In the genomic region with DNA sequence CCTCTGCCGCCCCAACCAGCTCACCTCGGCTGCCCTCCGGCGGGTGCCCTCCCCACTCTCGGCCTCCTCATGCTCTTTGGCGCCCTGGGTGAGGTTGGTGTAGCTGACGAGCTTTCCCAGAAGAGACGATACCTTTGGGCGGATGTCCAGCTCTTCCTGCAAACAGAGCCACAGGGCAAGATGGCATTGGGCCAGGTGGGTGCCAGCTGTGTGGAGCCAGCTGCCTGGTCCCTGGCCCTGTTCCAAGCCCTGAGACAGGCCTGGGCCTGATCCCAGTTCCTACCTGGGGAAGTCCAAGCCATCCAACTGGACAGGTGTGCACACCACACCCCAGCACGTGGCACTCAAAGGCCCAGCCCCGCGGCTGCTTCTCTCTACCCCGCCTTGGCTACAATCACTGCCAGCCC, we compare ENCODE assay signal across 12 cellular contexts. TPM values are rescaled to one million over a fixed set of nuclear protein-coding genes. Genes with fewer than 3 reads are reported as not detected.
DNase-seq lines count a peak whose midpoint lies in the region; ATAC-seq, FAIRE-seq and TF ChIP-seq lines count a peak whose summit lies in the region.
"Had no signal": no experiment of that assay in that cellular context is flagged by ENCODE, and none has a peak within 500 bp of the region (broad histone marks: within the 10 kb centered on the region; RNA-seq: fewer than 3 reads in every experiment).

No MANE protein-coding gene starts in this region.

- dilution Hi-C loops in IMR-90 (cut with HindIII; ENCODE audit: low sequenced_read_pairs, unreplicated experiment): no loop called here

- TF ChIP-seq CTCF in IMR-90 (conservative IDR thresholded peaks at IDR 0.05; ENCODE audit: low read depth, low read length) (no peak), esophagus squamous epithelium (IDR thresholded peaks at IDR 0.05) (no peak), gastrocnemius medialis (IDR thresholded peaks at IDR 0.05 in 4 of 5, conservative IDR thresholded peaks at IDR 0.05 in 1 of 5) (no peak)

- no peak overlapping the region for H4K91ac ChIP-seq in IMR-90 (ENCODE audit: insufficient read depth, low read depth, low read length)

- H3K4me2 ChIP-seq in IMR-90 (ENCODE audit: low read depth, low read length): no peak overlapping the region

- CTCF ChIA-PET in IMR-90 (lab: Yijun Ruan, JAX): no interaction called here

- no peak overlapping the region for H2BK120ac ChIP-seq in IMR-90 (ENCODE audit: low read depth, low read length)

- H3K27ac ChIP-seq in IMR-90 (ENCODE audit: insufficient read depth, low read length): no peak overlapping the region
- peak overlapping the region; percentile 21 to 72 (median 46) for H3K27ac ChIP-seq in esophagus squamous epithelium
- peak overlapping the region; percentile 87 to 95 (median 89) for H3K27ac ChIP-seq in gastrocnemius medialis
- H3K27ac ChIP-seq: C4-2B, cardiac muscle cell had no signal

- H2BK15ac ChIP-seq in IMR-90 (ENCODE audit: low read depth, low read length): no peak overlapping the region

- H2AFZ ChIP-seq in IMR-90 (replicated peaks; ENCODE audit: low read length, poor library complexity): no peak overlapping the region

- POLR2A ChIA-PET in IMR-90 (lab: Charles Lee; ENCODE audit: unreplicated experiment): no interaction called here

- H3K4ac ChIP-seq in IMR-90 (ENCODE audit: low read depth, low read length): no peak overlapping the region; the same call in 1 of the 2 replicates

- ATAC-seq in IMR-90 (ENCODE audit: low read depth) (no peak), gastrocnemius medialis (no peak), GM18870 (IDR thresholded peaks at IDR 0.05; ENCODE audit: unreplicated experiment) (no peak), HG03135 (IDR thresholded peaks at IDR 0.05; ENCODE audit: unreplicated experiment) (no peak)

- no TSS peak for BruUV-seq in IMR-90 (replicated peaks; lab: Mats Ljungman, UMichigan)

- no peak overlapping the region for H3K9ac ChIP-seq in IMR-90 (ENCODE audit: low read depth, low read length)

- H4K5ac ChIP-seq in IMR-90 (ENCODE audit: low read depth, low read length): no peak overlapping the region

- no peak overlapping the region for H3K4me3 ChIP-seq in IMR-90 (ENCODE audit: insufficient read depth, low read depth, low read length)
- no peak overlapping the region for H3K4me3 ChIP-seq in esophagus squamous epithelium
- H3K4me3 ChIP-seq in gastrocnemius medialis: no peak overlapping the region
- H3K4me3 ChIP-seq: cardiac muscle cell had no signal

- no peak overlapping the region for H3K18ac ChIP-seq in IMR-90 (ENCODE audit: low read depth, low read length)

- no peak overlapping the region for H3K56ac ChIP-seq in IMR-90 (ENCODE audit: extremely low read depth, insufficient read depth, low read length)

- peaks cover 86% of the 10 kb centered on the region for H4K20me1 ChIP-seq in IMR-90 (ENCODE audit: insufficient read depth, low read length)

- peaks cover 61% of the 10 kb centered on the region for H3K9me1 ChIP-seq in IMR-90 (ENCODE audit: insufficient read depth, low read length)

- H2AK5ac ChIP-seq in IMR-90 (ENCODE audit: low read depth, low read length): no peak overlapping the region

- intact Hi-C loops in IMR-90 (cut with micrococcal nuclease) (loop anchor here (10.0 kb wide), 1 partner anchor 263 kb away; no protein-coding TSS in a partner anchor), esophagus squamous epithelium (cut with DNase I) (no loop called here), gastrocnemius medialis (cut with DNase I; ENCODE audit: low total_unique reads) (no loop called here)

- H3K79me1 ChIP-seq in IMR-90 (ENCODE audit: low read depth in 1 of 2, low read length in 2 of 2): peaks cover 53 to 93% of the 10 kb centered on the region in 2 experiments

- H2AK9ac ChIP-seq in IMR-90 (replicated peaks; ENCODE audit: low read depth, low read length, poor library complexity): no peak overlapping the region

- no peak overlapping the region for H3K23ac ChIP-seq in IMR-90 (ENCODE audit: low read depth, low read length)

- H2BK20ac ChIP-seq in IMR-90 (ENCODE audit: low read depth, low read length): no peak overlapping the region

- H3K14ac ChIP-seq in IMR-90 (replicated peaks; ENCODE audit: low read depth, low read length): no peak overlapping the region

- DNase-seq in IMR-90 (no peak), NCI-H345 (lab: John Stamatoyannopoulos, UW) (peak; percentile 94), esophagus squamous epithelium (lab: John Stamatoyannopoulos, UW) (no peak), gastrocnemius medialis (peak in 1 of 2 donors; percentile 56), GM12891 (ENCODE audit: insufficient read length, low spot score) (no peak)
- DNase-seq in activated CD8-positive, alpha-beta memory T cell treated with anti-CD3 and anti-CD28 coated beads, Interleukin-2, amount 50 U/mL, for 48 hours: no peak
- DNase-seq: foreskin melanocyte; stimulated activated naive CD4-positive, alpha-beta T cell had no signal

- in situ Hi-C loops in IMR-90 (cut with MboI; ENCODE audit: low sequenced_read_pairs) (no loop called here), gastrocnemius medialis (cut with MboI; ENCODE audit: low sequenced_read_pairs in 4 of 4) (no loop called here)

- H3K36me3 ChIP-seq in IMR-90 (ENCODE audit: control insufficient read depth, insufficient read depth, low read length): peaks cover 73% of the 10 kb centered on the region
- H3K36me3 ChIP-seq in esophagus squamous epithelium: peaks cover 6 to 68% (median 9%) of the 10 kb centered on the region in 3 donors
- no peaks in the 10 kb centered on the region for H3K36me3 ChIP-seq in gastrocnemius medialis

- TF ChIP-seq RAD21 in IMR-90 (IDR thresholded peaks at IDR 0.05; ENCODE audit: low read length): no peak

- H4K8ac ChIP-seq in IMR-90 (ENCODE audit: low read depth in 2 of 2, low read length in 2 of 2): no peak overlapping the region

- H3K4me1 ChIP-seq in IMR-90 (ENCODE audit: control insufficient read depth, insufficient read depth, low read length) (peaks cover 47% of the 10 kb centered on the region), esophagus squamous epithelium (peaks cover 18 to 84% (median 59%) of the 10 kb centered on the region in 3 donors), gastrocnemius medialis (peaks cover 83 to 84% of the 10 kb centered on the region in 2 donors)

- no peak for TF ChIP-seq POLR2A in IMR-90 (IDR thresholded peaks at IDR 0.05; ENCODE audit: low read depth, low read length)
- TF ChIP-seq POLR2A in esophagus squamous epithelium (IDR thresholded peaks at IDR 0.05): no peak
- no peak for TF ChIP-seq POLR2A in gastrocnemius medialis (IDR thresholded peaks at IDR 0.05)
- TF ChIP-seq POLR2A in GM12891 (IDR thresholded peaks at IDR 0.05; ENCODE audit: low read depth, low read length): no peak

- no CpG with 5 or more reads among the region's 13 CpGs for WGBS in IMR-90 (ENCODE audit: extremely low coverage in 2 of 2, insufficient read length in 1 of 2), 2 experiments
- WGBS in esophagus squamous epithelium, 2 donors: 32 to 44% methylated on average over 5 to 10 of the region's 13 CpGs

- H3K9me3 ChIP-seq in IMR-90 (ENCODE audit: control insufficient read depth, insufficient read depth, low read length): no peaks in the 10 kb centered on the region
- no peaks in the 10 kb centered on the region for H3K9me3 ChIP-seq in esophagus squamous epithelium
- no peaks in the 10 kb centered on the region for H3K9me3 ChIP-seq in gastrocnemius medialis

- H3K27me3 ChIP-seq in IMR-90 (ENCODE audit: control insufficient read depth, insufficient read depth, low read length) (no peaks in the 10 kb centered on the region), esophagus squamous epithelium (no peaks in the 10 kb centered on the region), gastrocnemius medialis (no peaks in the 10 kb centered on the region)
- H3K27me3 ChIP-seq: cardiac muscle cell had no signal

- peak overlapping the region; percentile 4 for H2BK5ac ChIP-seq in IMR-90 (ENCODE audit: low read depth, low read length, poor library complexity, severe bottlenecking)

- FAIRE-seq in GM12891 (lab: Jason Lieb, UNC): no peak

TF ChIP-seq in GM12891, 5 proteins besides CTCF, POLR2A, EP300 and RAD21 (continues in another document):
- TF ChIP-seq SPI1 (IDR thresholded peaks at IDR 0.05; ENCODE audit: low read depth, low read length): no peak

RNA-seq across cellular contexts. Expression of gene SLC12A4, which starts 6.9 kb away (rescaled TPM):
- total RNA-seq in IMR-90 (2012; rRNA removed) (36.4 and 36.6 TPM in 2 replicates), esophagus squamous epithelium (10 to 100 TPM in 2 of 4 donors, 1 to 10 TPM in 2; 7.4 to 29.8 (median 18.2) TPM), gastrocnemius medialis (10 to 100 TPM; 10.4 to 30.8 (median 15.8) TPM)
- polyA plus RNA-seq in IMR-90 (2012; rRNA removed): 114 and 132 TPM in 2 replicates
- 47.5 and 51.1 TPM in 2 replicates for polyA plus RNA-seq in IMR-90 (2012; cell fraction: cytosol; rRNA removed)
- 281 and 488 TPM in 2 replicates for polyA plus RNA-seq in IMR-90 (2012; cell fraction: nucleus; rRNA removed; ENCODE audit: low replicate concordance)
- 18.0 TPM for polyA plus RNA-seq in GM12891 (2012; ENCODE audit: low read depth, missing spikeins)

RNA-seq across cellular contexts. Expression of gene LCAT, which starts 17.6 kb away (rescaled TPM):
- 1.4 and 1.7 TPM in 2 replicates for total RNA-seq in IMR-90 (2012; rRNA removed)
- 18.8 and 22.5 TPM in 2 replicates for polyA plus RNA-seq in IMR-90 (2012; rRNA removed)
- polyA plus RNA-seq in IMR-90 (2012; cell fraction: cytosol; rRNA removed): 6.5 and 10.4 TPM in 2 replicates
- 143 and 421 TPM in 2 replicates for polyA plus RNA-seq in IMR-90 (2012; cell fraction: nucleus; rRNA removed; ENCODE audit: low replicate concordance)
- 10 to 100 TPM in 1 of 4 donors, 1 to 10 TPM in 3; 1.2 to 12.4 (median 3.8) TPM for total RNA-seq in esophagus squamous epithelium
- 10 to 100 TPM in 1 of 4 donors, 1 to 10 TPM in 3; 2.5 to 18.7 (median 3.5) TPM for total RNA-seq in gastrocnemius medialis
- polyA plus RNA-seq in GM12891 (2012; ENCODE audit: low read depth, missing spikeins): 7.0 TPM

RNA-seq across cellular contexts. Expression of gene DPEP3, which starts 18.7 kb away (rescaled TPM):
- total RNA-seq in IMR-90 (2012; rRNA removed) (not detected in 2 replicates), esophagus squamous epithelium (not detected), gastrocnemius medialis (not detected)
- polyA plus RNA-seq in IMR-90 (2012; rRNA removed): not detected in 2 replicates
- polyA plus RNA-seq in IMR-90 (2012; cell fraction: cytosol; rRNA removed): not detected in 2 replicates
- polyA plus RNA-seq in IMR-90 (2012; cell fraction: nucleus; rRNA removed; ENCODE audit: low replicate concordance): not detected in 2 replicates
- polyA plus RNA-seq in GM12891 (2012; ENCODE audit: low read depth, missing spikeins): 0.04 TPM
- total RNA-seq: cardiac muscle cell had no signal

RNA-seq across cellular contexts. Expression of gene PSMB10, which starts 24.9 kb away (rescaled TPM):
- total RNA-seq in IMR-90 (2012; rRNA removed) (25.6 and 28.7 TPM in 2 replicates), esophagus squamous epithelium (10 to 100 TPM; 20.7 to 28.4 (median 25.3) TPM), gastrocnemius medialis (10 to 100 TPM; 18.3 to 41.4 (median 23.9) TPM)
- polyA plus RNA-seq in IMR-90 (2012; rRNA removed): 36.7 and 50.5 TPM in 2 replicates
- polyA plus RNA-seq in IMR-90 (2012; cell fraction: cytosol; rRNA removed): 69.8 and 71.1 TPM in 2 replicates
- 27.2 and 55.0 TPM in 2 replicates for polyA plus RNA-seq in IMR-90 (2012; cell fraction: nucleus; rRNA removed; ENCODE audit: low replicate concordance)
- polyA plus RNA-seq in GM12891 (2012; ENCODE audit: low read depth, missing spikeins): 205 TPM

RNA-seq across cellular contexts. Expression of gene CTRL, which starts 29.9 kb away (rescaled TPM):
- 0.18 and 0.28 TPM in 2 replicates for total RNA-seq in IMR-90 (2012; rRNA removed)
- 0.89 and 1.1 TPM in 2 replicates for polyA plus RNA-seq in IMR-90 (2012; rRNA removed)
- 0.49 and 1.1 TPM in 2 replicates for polyA plus RNA-seq in IMR-90 (2012; cell fraction: cytosol; rRNA removed)
- 5.0 and 13.4 TPM in 2 replicates for polyA plus RNA-seq in IMR-90 (2012; cell fraction: nucleus; rRNA removed; ENCODE audit: low replicate concordance)
- 1 to 10 TPM in 2 of 4 donors, not detected in 2; 1.2 to 1.8 TPM for total RNA-seq in esophagus squamous epithelium
- under 1 TPM in 1 of 4 donors, not detected in 3; 0.27 TPM for total RNA-seq in gastrocnemius medialis
- 1.8 TPM for polyA plus RNA-seq in GM12891 (2012; ENCODE audit: low read depth, missing spikeins)
